In the genomic region with DNA sequence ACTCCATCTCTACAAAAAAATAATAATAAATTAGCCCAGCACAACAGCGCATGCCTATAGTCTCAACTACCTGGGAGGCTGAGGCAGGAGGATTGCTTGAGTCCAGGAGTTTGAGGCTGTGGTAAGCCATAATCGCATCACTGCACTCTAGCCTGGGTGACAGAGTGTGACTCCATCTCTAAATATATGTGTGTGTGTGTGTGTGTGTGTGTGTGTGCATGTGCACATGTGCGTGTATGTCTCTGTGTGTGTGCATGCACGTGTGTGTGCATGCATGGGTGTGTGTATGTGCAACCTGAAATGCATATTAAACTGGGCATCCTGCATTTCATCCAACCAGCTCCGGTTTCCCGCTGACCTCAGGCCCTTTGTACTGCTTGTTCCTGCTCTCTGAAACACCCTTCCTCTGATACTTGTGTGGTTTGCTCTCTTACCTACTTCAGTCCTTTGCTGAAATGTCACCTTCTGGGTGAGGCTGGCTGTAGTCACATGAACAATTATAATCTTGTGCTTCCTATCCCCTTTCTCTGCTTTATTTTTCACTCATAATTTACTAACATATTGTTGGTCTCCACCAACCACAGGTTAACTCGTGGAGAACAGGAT, we compare ENCODE assay signal across 18 cellular contexts. TPM values are rescaled to one million over a fixed set of nuclear protein-coding genes. Genes with fewer than 3 reads are reported as not detected.
DNase-seq lines count a peak whose midpoint lies in the region; ATAC-seq and TF ChIP-seq lines count a peak whose summit lies in the region.
"Had no signal": no experiment of that assay in that cellular context is flagged by ENCODE, and none has a peak within 500 bp of the region (broad histone marks: within the 10 kb centered on the region; RNA-seq: fewer than 3 reads in every experiment).

No MANE protein-coding gene starts in this region.

- H3K27ac Mint-ChIP-seq in activated CD4-positive, alpha-beta memory T cell treated with anti-CD3 and anti-CD28 coated beads, Interleukin-2, amount 10 ng/mL, durations not matched to agents 7 days and 5 days = peak overlapping the region; percentile 41
- no peak overlapping the region for H3K27ac Mint-ChIP-seq in activated CD4-positive, alpha-beta memory T cell treated with anti-CD3 and anti-CD28 coated beads for 36 hours
- peak overlapping the region; percentile 26 to 73 for H3K27ac Mint-ChIP-seq in effector memory CD8-positive, alpha-beta T cell
- peak overlapping the region; percentile 19 for H3K27ac Mint-ChIP-seq in stimulated activated naive CD8-positive, alpha-beta T cell treated with anti-CD3 and anti-CD28 coated beads, Interleukin-15, Interleukin-2, amounts not matched to agents 100 ng/mL and 50 ng/mL, for 24 hours
- H3K27ac Mint-ChIP-seq: activated B cell treated with CpG ODN at 0.5 μM for 24 hours had no signal

- peak; percentile 53 for ATAC-seq in effector memory CD8-positive, alpha-beta T cell (replicated peaks)
- no peak for ATAC-seq in GM19452 (IDR thresholded peaks at IDR 0.05; ENCODE audit: unreplicated experiment)
- ATAC-seq: gastrocnemius medialis had no signal

- peaks cover 53% of the 10 kb centered on the region for H3K4me1 ChIP-seq in PC-9 (replicated peaks; ENCODE audit: insufficient read depth)
- peaks cover 21% of the 10 kb centered on the region for H3K4me1 ChIP-seq in left ventricle myocardium inferior

- BruUV-seq in PC-9 (replicated peaks; lab: Mats Ljungman, UMichigan) = no TSS peak

- no peak overlapping the region for H3K4me3 Mint-ChIP-seq in activated CD4-positive, alpha-beta memory T cell treated with anti-CD3 and anti-CD28 coated beads, Interleukin-2, amount 10 ng/mL, durations not matched to agents 7 days and 5 days
- H3K4me3 Mint-ChIP-seq in activated CD4-positive, alpha-beta memory T cell treated with anti-CD3 and anti-CD28 coated beads for 36 hours = no peak overlapping the region
- H3K4me3 Mint-ChIP-seq in effector memory CD8-positive, alpha-beta T cell = peak overlapping the region in 1 of 2 donors; percentile 1
- H3K4me3 Mint-ChIP-seq in stimulated activated naive CD8-positive, alpha-beta T cell treated with anti-CD3 and anti-CD28 coated beads, Interleukin-15, Interleukin-2, amounts not matched to agents 100 ng/mL and 50 ng/mL, for 24 hours = no peak overlapping the region
- H3K4me3 Mint-ChIP-seq: activated B cell treated with CpG ODN at 0.5 μM for 24 hours; central memory CD8-positive, alpha-beta T cell had no signal

- CTCF ChIA-PET in activated CD4-positive, alpha-beta memory T cell treated with anti-CD3 and anti-CD28 coated beads, Interleukin-2, amount 10 ng/mL, durations not matched to agents 7 days and 5 days (lab: Charles Lee) = no interaction called here
- CTCF ChIA-PET in activated CD4-positive, alpha-beta memory T cell treated with anti-CD3 and anti-CD28 coated beads for 36 hours (lab: Charles Lee) = interaction anchor here (1.2 kb wide), 1 partner anchor 47 kb away, joined by 3 read pairs; a partner anchor contains a TSS
- CTCF ChIA-PET in PC-9 (lab: Charles Lee) = no interaction called here

- DNase-seq in activated CD4-positive, alpha-beta memory T cell treated with anti-CD3 and anti-CD28 coated beads, Interleukin-2, amount 10 ng/mL, durations not matched to agents 7 days and 5 days = peak; percentile 32
- DNase-seq in activated CD4-positive, alpha-beta memory T cell treated with anti-CD3 and anti-CD28 coated beads for 36 hours = no peak
- DNase-seq in PC-9 (no peak), left ventricle myocardium inferior (no peak), substantia nigra (lab: John Stamatoyannopoulos, UW) (no peak)
- no peak for DNase-seq in effector memory CD8-positive, alpha-beta T cell
- DNase-seq: activated B cell treated with CpG ODN at 0.5 μM for 24 hours, activated gamma-delta T cell, DMS79 treated with DMSO at 0.1 percent for 48 hours, erythroblast, gastrocnemius medialis, mesendoderm, NCI-H1105, NCI-H524 treated with DMSO at 0.1 percent for 48 hours, SIG-M5 had no signal

- H2AFZ ChIP-seq in PC-9 = peak overlapping the region; percentile 68; the same call in 1 of the 2 replicates

- no peaks in the 10 kb centered on the region for H3K27me3 ChIP-seq in PC-9 (ENCODE audit: insufficient read depth, low read depth)
- H3K27me3 ChIP-seq in left ventricle myocardium inferior (ENCODE audit: low read depth) = no peaks in the 10 kb centered on the region
- H3K27me3 ChIP-seq: gastrocnemius medialis had no signal

- no peaks in the 10 kb centered on the region for H4K20me1 ChIP-seq in PC-9 (ENCODE audit: insufficient read depth)

- H3K4me2 ChIP-seq in PC-9 = peak overlapping the region; percentile 21; the same call in 1 of the 2 replicates

- H3K79me2 ChIP-seq in PC-9 (ENCODE audit: low read depth) = no peaks in the 10 kb centered on the region

- POLR2A ChIA-PET in activated CD4-positive, alpha-beta memory T cell treated with anti-CD3 and anti-CD28 coated beads, Interleukin-2, amount 10 ng/mL, durations not matched to agents 7 days and 5 days (lab: Charles Lee) = interaction anchor here (1.4 to 2.2 kb wide), 3 partner anchors 34 to 46 kb away, joined by 4 to 11 read pairs (median 9); a partner anchor contains a TSS
- POLR2A ChIA-PET in activated CD4-positive, alpha-beta memory T cell treated with anti-CD3 and anti-CD28 coated beads for 36 hours (lab: Charles Lee) = no interaction called here
- POLR2A ChIA-PET in PC-9 (lab: Charles Lee; ENCODE audit: unreplicated experiment) = no interaction called here

- H3K4me1 Mint-ChIP-seq in activated CD4-positive, alpha-beta memory T cell treated with anti-CD3 and anti-CD28 coated beads, Interleukin-2, amount 10 ng/mL, durations not matched to agents 7 days and 5 days = peaks cover 54% of the 10 kb centered on the region
- H3K4me1 Mint-ChIP-seq in activated CD4-positive, alpha-beta memory T cell treated with anti-CD3 and anti-CD28 coated beads for 36 hours (ENCODE audit: low read depth) = peaks cover 53% of the 10 kb centered on the region
- H3K4me1 Mint-ChIP-seq in effector memory CD8-positive, alpha-beta T cell (ENCODE audit: low read depth in 2 of 2) = peaks cover 19 to 20% of the 10 kb centered on the region in 2 donors
- H3K4me1 Mint-ChIP-seq in stimulated activated naive CD8-positive, alpha-beta T cell treated with anti-CD3 and anti-CD28 coated beads, Interleukin-15, Interleukin-2, amounts not matched to agents 100 ng/mL and 50 ng/mL, for 24 hours (ENCODE audit: low read depth) = peaks cover 72% of the 10 kb centered on the region

- peaks cover 3% of the 10 kb centered on the region for H3K27me3 Mint-ChIP-seq in activated CD4-positive, alpha-beta memory T cell treated with anti-CD3 and anti-CD28 coated beads, Interleukin-2, amount 10 ng/mL, durations not matched to agents 7 days and 5 days
- H3K27me3 Mint-ChIP-seq in activated CD4-positive, alpha-beta memory T cell treated with anti-CD3 and anti-CD28 coated beads for 36 hours = no peaks in the 10 kb centered on the region
- peaks cover 0 to 11% of the 10 kb centered on the region in 2 donors for H3K27me3 Mint-ChIP-seq in effector memory CD8-positive, alpha-beta T cell
- H3K27me3 Mint-ChIP-seq in stimulated activated naive CD8-positive, alpha-beta T cell treated with anti-CD3 and anti-CD28 coated beads, Interleukin-15, Interleukin-2, amounts not matched to agents 100 ng/mL and 50 ng/mL, for 24 hours = no peaks in the 10 kb centered on the region

- H3K4me3 ChIP-seq in PC-9 (no peak overlapping the region), left ventricle myocardium inferior (no peak overlapping the region)
- H3K4me3 ChIP-seq: gastrocnemius medialis had no signal

- H3K36me3 Mint-ChIP-seq in activated CD4-positive, alpha-beta memory T cell treated with anti-CD3 and anti-CD28 coated beads, Interleukin-2, amount 10 ng/mL, durations not matched to agents 7 days and 5 days (ENCODE audit: low read depth) = peaks cover 15% of the 10 kb centered on the region
- H3K36me3 Mint-ChIP-seq in activated CD4-positive, alpha-beta memory T cell treated with anti-CD3 and anti-CD28 coated beads for 36 hours = peaks cover 9% of the 10 kb centered on the region
- H3K36me3 Mint-ChIP-seq in effector memory CD8-positive, alpha-beta T cell (ENCODE audit: insufficient read depth) = no peaks in the 10 kb centered on the region
- H3K36me3 Mint-ChIP-seq in stimulated activated naive CD8-positive, alpha-beta T cell treated with anti-CD3 and anti-CD28 coated beads, Interleukin-15, Interleukin-2, amounts not matched to agents 100 ng/mL and 50 ng/mL, for 24 hours (ENCODE audit: low read depth) = peaks cover 6% of the 10 kb centered on the region

- no peaks in the 10 kb centered on the region; the same call in 1 of the 2 replicates for H3K9me3 ChIP-seq in PC-9 (ENCODE audit: insufficient read depth, low read depth)
- H3K9me3 ChIP-seq in left ventricle myocardium inferior (replicated peaks) = peaks cover 11% of the 10 kb centered on the region
- H3K9me3 ChIP-seq: gastrocnemius medialis had no signal

- no peaks in the 10 kb centered on the region for H3K9me2 ChIP-seq in PC-9 (ENCODE audit: insufficient read depth)

- no peaks in the 10 kb centered on the region for H3K36me3 ChIP-seq in PC-9 (ENCODE audit: low read depth)
- no peaks in the 10 kb centered on the region for H3K36me3 ChIP-seq in left ventricle myocardium inferior
- H3K36me3 ChIP-seq: gastrocnemius medialis had no signal

- 0 out of 2 replicates have a peak overlapping the region, but pooled peaks have one; percentile 31 for H3K27ac ChIP-seq in PC-9
- H3K27ac ChIP-seq in left ventricle myocardium inferior (replicated peaks) = no peak overlapping the region
- no peak overlapping the region for H3K27ac ChIP-seq in substantia nigra (ENCODE audit: low read depth, low read length, poor library complexity, severe bottlenecking)
- H3K27ac ChIP-seq: gastrocnemius medialis had no signal

- H3K9me3 Mint-ChIP-seq in activated CD4-positive, alpha-beta memory T cell treated with anti-CD3 and anti-CD28 coated beads, Interleukin-2, amount 10 ng/mL, durations not matched to agents 7 days and 5 days = peaks cover 13% of the 10 kb centered on the region
- peaks cover 10% of the 10 kb centered on the region for H3K9me3 Mint-ChIP-seq in activated CD4-positive, alpha-beta memory T cell treated with anti-CD3 and anti-CD28 coated beads for 36 hours
- no peaks in the 10 kb centered on the region for H3K9me3 Mint-ChIP-seq in effector memory CD8-positive, alpha-beta T cell
- H3K9me3 Mint-ChIP-seq in stimulated activated naive CD8-positive, alpha-beta T cell treated with anti-CD3 and anti-CD28 coated beads, Interleukin-15, Interleukin-2, amounts not matched to agents 100 ng/mL and 50 ng/mL, for 24 hours = no peaks in the 10 kb centered on the region
- H3K9me3 Mint-ChIP-seq: activated B cell treated with CpG ODN at 0.5 μM for 24 hours; central memory CD8-positive, alpha-beta T cell had no signal

- intact Hi-C loops in activated CD4-positive, alpha-beta memory T cell treated with anti-CD3 and anti-CD28 coated beads for 36 hours (cut with micrococcal nuclease) = no loop called here
- intact Hi-C loops in PC-9 (cut with micrococcal nuclease; ENCODE audit: unreplicated experiment) (no loop called here), left ventricle myocardium inferior (cut with micrococcal nuclease) (no loop called here)

- no peak for TF ChIP-seq CTCF in PC-9 (conservative IDR thresholded peaks at IDR 0.05)
- TF ChIP-seq CTCF in left ventricle myocardium inferior (IDR thresholded peaks at IDR 0.05; ENCODE audit: borderline replicate concordance) = no peak

- H3F3A ChIP-seq in PC-9 (ENCODE audit: insufficient read depth, low read depth) = peaks cover 20% of the 10 kb centered on the region

RNA-seq across cellular contexts. Expression of a gene that starts 46.9 kb away (rescaled TPM):
- total RNA-seq in activated CD4-positive, alpha-beta memory T cell treated with anti-CD3 and anti-CD28 coated beads, Interleukin-2, amount 10 ng/mL, durations not matched to agents 7 days and 5 days = 10 to 100 TPM; 42.8 TPM
- total RNA-seq in activated CD4-positive, alpha-beta memory T cell treated with anti-CD3 and anti-CD28 coated beads for 36 hours = 10 to 100 TPM; 23.8 to 24.4 TPM
- total RNA-seq in PC-9 (2021) (29.1 and 38.3 TPM in 2 replicates), left ventricle myocardium inferior (22.8 TPM)
